ENCODE assay signal across 8 cellular contexts in genomic region chr3:66490214-66490613, GRCh38. TPM values are rescaled to one million over a fixed set of nuclear protein-coding genes. Genes with fewer than 3 reads are reported as not detected.
DNase-seq lines count a peak whose midpoint lies in the region; ATAC-seq and TF ChIP-seq lines count a peak whose summit lies in the region.

No MANE protein-coding gene starts in this region.

- H3K27ac ChIP-seq in AG04450 (ENCODE audit: low read depth, low read length) (peak overlapping the region; percentile 58), iPS-20b (ENCODE audit: low read length) (no peak overlapping the region)

- peaks cover 27% of the 10 kb centered on the region for H3K36me3 Mint-ChIP-seq in T-helper 2 cell treated with Interferon-gamma antibody and Interleukin-4, amounts not matched to agents 5 μg/mL and 100 μg/mL, for 36 hours (ENCODE audit: low read depth)

- H3K36me3 ChIP-seq in iPS-20b (ENCODE audit: insufficient read depth, low read depth, low read length): peaks cover 10% of the 10 kb centered on the region

- H3K9ac ChIP-seq in iPS-20b (ENCODE audit: low read depth, low read length): no peak overlapping the region

- H3K27me3 ChIP-seq in AG04450 (ENCODE audit: control insufficient read depth, insufficient read depth, low read length): no peaks in the 10 kb centered on the region
- H3K27me3 ChIP-seq in iPS-20b (ENCODE audit: insufficient read depth, low read length): no peaks in the 10 kb centered on the region

- peaks cover 79% of the 10 kb centered on the region for H3K4me1 ChIP-seq in iPS-20b (ENCODE audit: insufficient read depth, low read length)

- DNase-seq in AG04450 (ENCODE audit: low read depth, low spot score) (peak; percentile 76), mucosa of gallbladder (ENCODE audit: low spot score) (no peak), GF-D8 (lab: John Stamatoyannopoulos, UW) (no peak), RPMI8226 (no peak)
- DNase-seq in T-helper 2 cell treated with Interferon-gamma antibody and Interleukin-4, amounts not matched to agents 5 μg/mL and 100 μg/mL, for 36 hours (ENCODE audit: low spot score): no peak
- no peak for DNase-seq in stimulated activated CD8-positive, alpha-beta memory T cell treated with anti-CD3 and anti-CD28 coated beads, Interleukin-4, amount 100 ng/mL, for 48 hours

- POLR2A ChIA-PET in AG04450 (lab: Yijun Ruan, JAX): interaction anchor here (0.8 to 1.7 kb wide), 5 partner anchors 9 to 305 kb away, joined by 3 to 11 read pairs (median 4); no protein-coding TSS in a partner anchor

- H3K9me3 ChIP-seq in AG04450 (ENCODE audit: control insufficient read depth, insufficient read depth, low read length) (no peaks in the 10 kb centered on the region), iPS-20b (ENCODE audit: insufficient read depth, low read depth, low read length) (no peaks in the 10 kb centered on the region)

- no peaks in the 10 kb centered on the region for H3K27me3 Mint-ChIP-seq in T-helper 2 cell treated with Interferon-gamma antibody and Interleukin-4, amounts not matched to agents 5 μg/mL and 100 μg/mL, for 36 hours (ENCODE audit: low read depth)

- peak overlapping the region; percentile 76 for H3K4me3 Mint-ChIP-seq in T-helper 2 cell treated with Interferon-gamma antibody and Interleukin-4, amounts not matched to agents 5 μg/mL and 100 μg/mL, for 36 hours

- H3K4me1 Mint-ChIP-seq in T-helper 2 cell treated with Interferon-gamma antibody and Interleukin-4, amounts not matched to agents 5 μg/mL and 100 μg/mL, for 36 hours (ENCODE audit: low read depth): peaks cover 87% of the 10 kb centered on the region

- peak; percentile 58 for ATAC-seq in GM19467 (IDR thresholded peaks at IDR 0.05; ENCODE audit: unreplicated experiment)

- H3K27ac Mint-ChIP-seq in T-helper 2 cell treated with Interferon-gamma antibody and Interleukin-4, amounts not matched to agents 5 μg/mL and 100 μg/mL, for 36 hours: peak overlapping the region; percentile 84

- H3K9me3 Mint-ChIP-seq in T-helper 2 cell treated with Interferon-gamma antibody and Interleukin-4, amounts not matched to agents 5 μg/mL and 100 μg/mL, for 36 hours: no peaks in the 10 kb centered on the region

- CTCF ChIA-PET in AG04450 (lab: Charles Lee): interaction anchor here (0.7 to 5.1 kb wide), 7 partner anchors 9 to 344 kb away, joined by 3 to 27 read pairs (median 11); no protein-coding TSS in a partner anchor

- H3K4me3 ChIP-seq in AG04450 (ENCODE audit: low read depth, low read length): peak overlapping the region; percentile 35
- H3K4me3 ChIP-seq in iPS-20b (ENCODE audit: low read length): 0 out of 2 replicates have a peak overlapping the region, but pooled peaks have one; percentile 28

- no peak for TF ChIP-seq CTCF in AG04450 (IDR thresholded peaks at IDR 0.05; ENCODE audit: low read depth, low read length)

RNA-seq across cellular contexts. Expression of gene LRIG1, which starts 10.6 kb away (rescaled TPM):
- 68.3 and 94.3 TPM in 2 replicates for polyA plus RNA-seq in AG04450 (2011; rRNA removed)
- polyA minus RNA-seq in AG04450 (2011; rRNA and poly(A)+ RNA removed): 108 and 164 TPM in 2 replicates
- total RNA-seq in mucosa of gallbladder: 64.4 TPM
